In genomic region chr4:184980261-184980660, GRCh38 we compare ENCODE assay signal across 17 cellular contexts. TPM values are rescaled to one million over a fixed set of nuclear protein-coding genes. Genes with fewer than 3 reads are reported as not detected.
DNase-seq lines count a peak whose midpoint lies in the region; FAIRE-seq and TF ChIP-seq lines count a peak whose summit lies in the region.
"Had no signal": no experiment of that assay in that cellular context is flagged by ENCODE, and none has a peak within 500 bp of the region (broad histone marks: within the 10 kb centered on the region; RNA-seq: fewer than 3 reads in every experiment).

No MANE protein-coding gene starts in this region.

- intact Hi-C loops in cardiac septum (cut with DNase I) = no loop called here

- H3K36me3 ChIP-seq in bronchial epithelial cell (ENCODE audit: control insufficient read depth, insufficient read depth, low read length) = no peaks in the 10 kb centered on the region

- peak; percentile 40 for FAIRE-seq in bronchial epithelial cell (lab: Jason Lieb, UNC)
- FAIRE-seq in D721Med (lab: Jason Lieb, UNC) = no peak
- FAIRE-seq in GM12891 (lab: Jason Lieb, UNC) = no peak
- FAIRE-seq: GM19239, H54 had no signal

- TF ChIP-seq CTCF in bronchial epithelial cell (IDR thresholded peaks at IDR 0.05; ENCODE audit: insufficient read depth, low read length, severe bottlenecking) (no peak), D721Med (IDR thresholded peaks at IDR 0.05; ENCODE audit: insufficient read depth, missing control alignments) (no peak)

- TF ChIP-seq POLR2A in GM12891 (IDR thresholded peaks at IDR 0.05; ENCODE audit: low read depth, low read length) = no peak

- DNase-seq in COLO668 (lab: John Stamatoyannopoulos, UW; ENCODE audit: unreplicated experiment) = peak; percentile 41
- DNase-seq in NCI-H526 treated with DMSO at 0.1 percent for 48 hours (lab: John Stamatoyannopoulos, UW) = peak; percentile 31
- peak; percentile 44 for DNase-seq in bronchial epithelial cell (ENCODE audit: low read depth)
- DNase-seq in kidney tubule cell (ENCODE audit: low spot score) = peak; percentile 28
- DNase-seq in D721Med (ENCODE audit: insufficient read length, low spot score) = no peak
- no peak for DNase-seq in GM12891 (ENCODE audit: insufficient read length, low spot score)
- DNase-seq in medulla oblongata (ENCODE audit: extremely low spot score) = no peak
- no peak for DNase-seq in cardiac septum (ENCODE audit: low spot score)
- DNase-seq: ACHN; C1 segment of cervical spinal cord; CD4-positive, alpha-beta T cell; DND-41; GDM1; GM23248 had no signal

- no peak overlapping the region for H3K4me3 ChIP-seq in bronchial epithelial cell (ENCODE audit: low read depth, low read length)
- H3K4me3 ChIP-seq: GM23248 had no signal

- H3K27me3 ChIP-seq in bronchial epithelial cell (ENCODE audit: control insufficient read depth, insufficient read depth, low read length) = peaks cover under 1% of the 10 kb centered on the region

TF ChIP-seq in GM12891, 5 proteins besides CTCF, POLR2A, EP300 and RAD21:
- TF ChIP-seq SPI1 (IDR thresholded peaks at IDR 0.05; ENCODE audit: low read depth, low read length) = no peak
- no peak for TF ChIP-seq POU2F2 (IDR thresholded peaks at IDR 0.05; ENCODE audit: low read depth, low read length)
- no peak for TF ChIP-seq TAF1 (IDR thresholded peaks at IDR 0.05; ENCODE audit: low read depth, low read length)
- TF ChIP-seq POLR2AphosphoS5 (IDR thresholded peaks at IDR 0.05; ENCODE audit: low read depth, low read length) = no peak
- TF ChIP-seq PAX5 (IDR thresholded peaks at IDR 0.05; ENCODE audit: insufficient read depth, low read length, severe bottlenecking) = no peak

RNA-seq across cellular contexts. Expression of gene HELT, which starts 38.0 kb away (rescaled TPM):
- total RNA-seq in bronchial epithelial cell (not detected in 2 replicates), cardiac septum (not detected)
- polyA plus RNA-seq in GM12891 (2012; ENCODE audit: low read depth, missing spikeins) = not detected
- total RNA-seq: A172; CD4-positive, alpha-beta T cell; GM23248 had no signal
- polyA plus RNA-seq: GM23248 had no signal

Comparison
In these comparisons a context has a peak if more than half of its experiments do, and no peak if none do; other contexts are left out.
1. DNase-seq: peak in COLO668 (single experiment), NCI-H526 treated with DMSO at 0.1 percent for 48 hours (single experiment), bronchial epithelial cell (single experiment) and kidney tubule cell (single experiment); none in D721Med (single experiment), GM12891 (single experiment), medulla oblongata (single experiment) and cardiac septum (single experiment).